Comparison of ENCODE assay signal across 9 cellular contexts in the genomic region with DNA sequence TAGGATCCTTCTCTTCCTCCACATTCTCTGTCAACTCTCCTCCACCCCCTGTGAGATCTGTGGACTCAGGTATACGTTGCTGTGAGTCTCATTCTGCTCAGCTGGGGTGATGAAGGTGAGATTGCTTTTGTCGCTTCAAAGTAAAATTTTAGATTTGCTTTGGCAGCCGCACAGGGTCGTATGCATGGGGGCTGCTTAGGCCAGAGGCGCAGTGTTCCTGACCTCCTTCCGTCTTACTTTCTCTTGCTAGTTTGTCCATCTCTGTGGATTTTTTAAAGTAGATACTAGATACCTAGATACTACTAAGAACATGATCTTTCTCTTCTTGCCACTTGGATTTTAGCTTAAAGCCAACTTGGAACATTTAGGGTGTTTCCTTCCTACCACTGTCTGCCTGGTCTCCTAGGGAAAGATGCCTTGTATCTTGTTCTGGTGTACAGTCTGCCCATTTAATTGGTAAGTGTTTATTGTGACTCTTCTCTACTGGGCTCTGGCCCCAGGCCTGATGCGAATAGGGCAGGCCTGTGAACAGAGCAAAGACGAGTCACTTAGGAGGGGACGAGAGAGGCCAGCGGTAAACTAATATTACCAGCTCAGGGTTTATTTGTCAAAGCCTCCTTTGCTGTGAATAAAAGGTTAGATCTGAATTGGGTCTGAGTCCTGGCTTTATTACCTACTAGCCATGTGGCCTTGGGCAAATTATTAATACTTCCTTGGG. TPM values are rescaled to one million over a fixed set of nuclear protein-coding genes. Genes with fewer than 3 reads are reported as not detected.
DNase-seq lines count a peak whose midpoint lies in the region; ATAC-seq and TF ChIP-seq lines count a peak whose summit lies in the region.
"Had no signal": no experiment of that assay in that cellular context is flagged by ENCODE, and none has a peak within 500 bp of the region (broad histone marks: within the 10 kb centered on the region; RNA-seq: fewer than 3 reads in every experiment).

No MANE protein-coding gene starts in this region.

- H3K4me1 ChIP-seq in IMR-90 (ENCODE audit: control insufficient read depth, insufficient read depth, low read length) (peaks cover 30% of the 10 kb centered on the region), colonic mucosa (peaks cover 26% of the 10 kb centered on the region), spleen (peaks cover 43 to 100% (median 90%) of the 10 kb centered on the region in 6 donors), trophoblast cell (ENCODE audit: control insufficient read depth in 1 of 2, insufficient read depth in 2 of 2, low read length in 2 of 2) (peaks cover 9 to 13% of the 10 kb centered on the region in 2 experiments)

- peaks cover 1% of the 10 kb centered on the region for H3K79me2 ChIP-seq in trophoblast cell (ENCODE audit: control insufficient read depth, insufficient read depth, low read length, poor library complexity)

- no peak overlapping the region for H3K14ac ChIP-seq in IMR-90 (replicated peaks; ENCODE audit: low read depth, low read length)
- H3K14ac ChIP-seq in trophoblast cell (ENCODE audit: low read length): no peak overlapping the region

- H3K27ac ChIP-seq in IMR-90 (ENCODE audit: insufficient read depth, low read length) (no peak overlapping the region), colonic mucosa (peak overlapping the region; percentile 1), spleen (peak overlapping the region; percentile 37 to 87 (median 72)), trophoblast cell (ENCODE audit: low read depth, low read length) (no peak overlapping the region)

- no peaks in the 10 kb centered on the region for H3K9me3 ChIP-seq in IMR-90 (ENCODE audit: control insufficient read depth, insufficient read depth, low read length)
- no peaks in the 10 kb centered on the region for H3K9me3 ChIP-seq in colonic mucosa
- no peaks in the 10 kb centered on the region for H3K9me3 ChIP-seq in spleen
- no peaks in the 10 kb centered on the region for H3K9me3 ChIP-seq in trophoblast cell (ENCODE audit: insufficient read depth, low read depth, low read length)

- H3K79me1 ChIP-seq in IMR-90 (ENCODE audit: low read depth in 1 of 2, low read length in 2 of 2) (peaks cover 29 to 86% of the 10 kb centered on the region in 2 experiments), trophoblast cell (ENCODE audit: low read length) (no peaks in the 10 kb centered on the region)

- dilution Hi-C loops in IMR-90 (cut with HindIII; ENCODE audit: low sequenced_read_pairs, unreplicated experiment): no loop called here

- H2AK5ac ChIP-seq in IMR-90 (ENCODE audit: low read depth, low read length) (no peak overlapping the region), trophoblast cell (ENCODE audit: low read length) (no peak overlapping the region)

- no peak overlapping the region for H4K8ac ChIP-seq in IMR-90 (ENCODE audit: low read depth in 2 of 2, low read length in 2 of 2)
- no peak overlapping the region for H4K8ac ChIP-seq in trophoblast cell (ENCODE audit: low read depth, low read length)

- H3K36me3 ChIP-seq in IMR-90 (ENCODE audit: control insufficient read depth, insufficient read depth, low read length) (no peaks in the 10 kb centered on the region), colonic mucosa (no peaks in the 10 kb centered on the region), spleen (no peaks in the 10 kb centered on the region), trophoblast cell (ENCODE audit: control insufficient read depth in 1 of 2, insufficient read depth in 2 of 2, low read length in 2 of 2) (no peaks in the 10 kb centered on the region)

- H4K5ac ChIP-seq in IMR-90 (ENCODE audit: low read depth, low read length): no peak overlapping the region

- no peak overlapping the region for H3K4me2 ChIP-seq in IMR-90 (ENCODE audit: low read depth, low read length)
- no peak overlapping the region for H3K4me2 ChIP-seq in trophoblast cell (ENCODE audit: low read length)

- no peak overlapping the region for H2BK120ac ChIP-seq in IMR-90 (ENCODE audit: low read depth, low read length)
- H2BK120ac ChIP-seq in trophoblast cell (ENCODE audit: insufficient read depth, low read length, poor library complexity): no peak overlapping the region

- no peak overlapping the region for H3K9ac ChIP-seq in IMR-90 (ENCODE audit: low read depth, low read length)
- no peak overlapping the region for H3K9ac ChIP-seq in colonic mucosa (ENCODE audit: low read depth in 2 of 2, low read length in 2 of 2)
- H3K9ac ChIP-seq in trophoblast cell (ENCODE audit: low read length): no peak overlapping the region

- no peak overlapping the region for H3K4me3 ChIP-seq in IMR-90 (ENCODE audit: insufficient read depth, low read depth, low read length)
- no peak overlapping the region for H3K4me3 ChIP-seq in colonic mucosa
- H3K4me3 ChIP-seq in spleen: peak overlapping the region in 1 of 8 donors; percentile 12
- no peak overlapping the region for H3K4me3 ChIP-seq in trophoblast cell (ENCODE audit: low read depth, low read length)

- ATAC-seq in IMR-90 (ENCODE audit: low read depth) (no peak), GM18870 (IDR thresholded peaks at IDR 0.05; ENCODE audit: unreplicated experiment) (no peak)

- H3K56ac ChIP-seq in IMR-90 (ENCODE audit: extremely low read depth, insufficient read depth, low read length): no peak overlapping the region

- no peak overlapping the region for H2AFZ ChIP-seq in IMR-90 (replicated peaks; ENCODE audit: low read length, poor library complexity)
- no peak overlapping the region for H2AFZ ChIP-seq in trophoblast cell (ENCODE audit: insufficient read depth, low read length, poor library complexity)

- peak overlapping the region; percentile 77 for H3K27ac Mint-ChIP-seq in activated CD4-positive, alpha-beta T cell treated with anti-CD3 and anti-CD28 coated beads, Interleukin-2, amount 10 ng/mL, durations not matched to agents 24 days and 14 days

- H4K91ac ChIP-seq in IMR-90 (ENCODE audit: insufficient read depth, low read depth, low read length): no peak overlapping the region
- H4K91ac ChIP-seq in trophoblast cell (ENCODE audit: low read depth, low read length): no peak overlapping the region

- no peak overlapping the region for H4K12ac ChIP-seq in trophoblast cell (ENCODE audit: low read depth, low read length)

- TF ChIP-seq RAD21 in IMR-90 (IDR thresholded peaks at IDR 0.05; ENCODE audit: low read length): no peak

- H3K27me3 ChIP-seq in IMR-90 (ENCODE audit: control insufficient read depth, insufficient read depth, low read length): no peaks in the 10 kb centered on the region
- no peaks in the 10 kb centered on the region for H3K27me3 ChIP-seq in colonic mucosa
- H3K27me3 ChIP-seq in spleen (replicated peaks in 1 of 7): no peaks in the 10 kb centered on the region
- no peaks in the 10 kb centered on the region for H3K27me3 ChIP-seq in trophoblast cell (ENCODE audit: insufficient read depth, low read length)

- no peak overlapping the region for H3K18ac ChIP-seq in IMR-90 (ENCODE audit: low read depth, low read length)
- H3K18ac ChIP-seq in trophoblast cell (ENCODE audit: low read length): no peak overlapping the region

- H3K27me3 Mint-ChIP-seq in activated CD4-positive, alpha-beta T cell treated with anti-CD3 and anti-CD28 coated beads, Interleukin-2, amount 10 ng/mL, durations not matched to agents 24 days and 14 days: no peaks in the 10 kb centered on the region

- TF ChIP-seq CTCF in IMR-90 (conservative IDR thresholded peaks at IDR 0.05; ENCODE audit: low read depth, low read length): no peak
- no peak for TF ChIP-seq CTCF in colonic mucosa (IDR thresholded peaks at IDR 0.05)
- TF ChIP-seq CTCF in spleen (IDR thresholded peaks at IDR 0.05 in 8 of 11, conservative IDR thresholded peaks at IDR 0.05 in 3 of 11): no peak

- POLR2A ChIA-PET in IMR-90 (lab: Charles Lee; ENCODE audit: unreplicated experiment): no interaction called here

- peaks cover 4% of the 10 kb centered on the region for H3K36me3 Mint-ChIP-seq in activated CD4-positive, alpha-beta T cell treated with anti-CD3 and anti-CD28 coated beads, Interleukin-2, amount 10 ng/mL, durations not matched to agents 24 days and 14 days (ENCODE audit: low read depth)

- H3K4me1 Mint-ChIP-seq in activated CD4-positive, alpha-beta T cell treated with anti-CD3 and anti-CD28 coated beads, Interleukin-2, amount 10 ng/mL, durations not matched to agents 24 days and 14 days: peaks cover 68% of the 10 kb centered on the region

- BruUV-seq in IMR-90 (replicated peaks; lab: Mats Ljungman, UMichigan): no TSS peak

- H4K20me1 ChIP-seq in IMR-90 (ENCODE audit: insufficient read depth, low read length): peaks cover 97% of the 10 kb centered on the region

- peak overlapping the region; percentile 27 for H3K4me3 Mint-ChIP-seq in activated CD4-positive, alpha-beta T cell treated with anti-CD3 and anti-CD28 coated beads, Interleukin-2, amount 10 ng/mL, durations not matched to agents 24 days and 14 days

- H3K9me1 ChIP-seq in IMR-90 (ENCODE audit: insufficient read depth, low read length): peaks cover 48% of the 10 kb centered on the region

- H3K9me3 Mint-ChIP-seq in activated CD4-positive, alpha-beta T cell treated with anti-CD3 and anti-CD28 coated beads, Interleukin-2, amount 10 ng/mL, durations not matched to agents 24 days and 14 days: no peaks in the 10 kb centered on the region

- no peak for TF ChIP-seq POLR2A in IMR-90 (IDR thresholded peaks at IDR 0.05; ENCODE audit: low read depth, low read length)
- no peak for TF ChIP-seq POLR2A in spleen (IDR thresholded peaks at IDR 0.05)

- no peak overlapping the region for H2BK12ac ChIP-seq in trophoblast cell (ENCODE audit: low read length)

- H2BK5ac ChIP-seq in IMR-90 (ENCODE audit: low read depth, low read length, poor library complexity, severe bottlenecking) (no peak overlapping the region), trophoblast cell (ENCODE audit: low read depth, low read length, poor library complexity) (no peak overlapping the region)

- no peak overlapping the region for H2AK9ac ChIP-seq in IMR-90 (replicated peaks; ENCODE audit: low read depth, low read length, poor library complexity)

- no peak for DNase-seq in activated CD4-positive, alpha-beta T cell treated with anti-CD3 and anti-CD28 coated beads, Interleukin-2, amount 10 ng/mL, durations not matched to agents 24 days and 14 days
- no peak for DNase-seq in activated CD4-positive, alpha-beta T cell treated with anti-CD3 and anti-CD28 coated beads, Interleukin-2, amount 50 U/mL, for 1 hour
- DNase-seq in IMR-90 (peak; percentile 53), colonic mucosa (no peak), spleen (peak; percentile 48), iPS-NIHi11 (ENCODE audit: low spot score) (no peak), trophoblast cell (no peak)
- DNase-seq: NCI-H1694 treated with DMSO at 0.1 percent for 48 hours had no signal

- H2BK20ac ChIP-seq in IMR-90 (ENCODE audit: low read depth, low read length): no peak overlapping the region

- no peak overlapping the region for H2BK15ac ChIP-seq in IMR-90 (ENCODE audit: low read depth, low read length)

- no CpG with 5 or more reads among the region's 10 CpGs for WGBS in IMR-90 (ENCODE audit: extremely low coverage in 2 of 2, insufficient read length in 1 of 2), 2 experiments
- WGBS in spleen, 5 donors: 78 to 88% (median 83%) methylated on average over 10 of the region's 10 CpGs
- WGBS in trophoblast cell (ENCODE audit: extremely low coverage, insufficient coverage, insufficient read length): no CpG with 5 or more reads among the region's 10 CpGs

- in situ Hi-C loops in IMR-90 (cut with MboI; ENCODE audit: low sequenced_read_pairs): no loop called here

- no peak overlapping the region for H3K4ac ChIP-seq in IMR-90 (ENCODE audit: low read depth, low read length)
- H3K4ac ChIP-seq in trophoblast cell (ENCODE audit: low read depth, low read length): no peak overlapping the region

- H3K23ac ChIP-seq in IMR-90 (ENCODE audit: low read depth, low read length) (no peak overlapping the region), trophoblast cell (ENCODE audit: low read length) (no peak overlapping the region)

- intact Hi-C loops in activated CD4-positive, alpha-beta T cell treated with anti-CD3 and anti-CD28 coated beads, Interleukin-2, amount 10 ng/mL, durations not matched to agents 24 days and 14 days (cut with micrococcal nuclease): loop anchor here (1.0 to 5.0 kb wide), 3 partner anchors 8 to 34 kb away; partner anchors contain the start of gene MAPKAPK2
- intact Hi-C loops in IMR-90 (cut with micrococcal nuclease): no loop called here
- intact Hi-C loops in colonic mucosa (cut with DNase I): no loop called here
- intact Hi-C loops in spleen (cut with DNase I; ENCODE audit: low total_unique reads): no loop called here

- CTCF ChIA-PET in IMR-90 (lab: Yijun Ruan, JAX): interaction anchor here (1.3 kb wide), 1 partner anchor 11 kb away, joined by 3 read pairs; no protein-coding TSS in a partner anchor

RNA-seq across cellular contexts. Expression of gene MAPKAPK2, which starts 32.0 kb away (rescaled TPM):
- total RNA-seq in activated CD4-positive, alpha-beta T cell treated with anti-CD3 and anti-CD28 coated beads, Interleukin-2, amount 10 ng/mL, durations not matched to agents 24 days and 14 days: 95.1 and 97.4 TPM in 2 replicates
- total RNA-seq in IMR-90 (2012; rRNA removed) (50.8 and 56.5 TPM in 2 replicates), colonic mucosa (10 to 100 TPM; 61.4 to 71.1 TPM), spleen (100 to 1,000 TPM in 5 of 7 donors, 10 to 100 TPM in 2; 82.0 to 129 (median 104) TPM)
- polyA plus RNA-seq in IMR-90 (2012; rRNA removed) (60.7 and 66.4 TPM in 2 replicates), spleen (10 to 100 TPM; 42.2 to 68.1 (median 53.4) TPM)
- polyA plus RNA-seq in IMR-90 (2012; cell fraction: cytosol; rRNA removed): 42.3 and 56.1 TPM in 2 replicates
- 86.1 and 91.5 TPM in 2 replicates for polyA plus RNA-seq in IMR-90 (2012; cell fraction: nucleus; rRNA removed; ENCODE audit: low replicate concordance)
- 41.7 and 41.9 TPM in 2 replicates for polyA plus RNA-seq in trophoblast cell (2013)

RNA-seq across cellular contexts. Expression of gene IL19, which starts 53.9 kb away (rescaled TPM):
- not detected in 2 replicates for total RNA-seq in activated CD4-positive, alpha-beta T cell treated with anti-CD3 and anti-CD28 coated beads, Interleukin-2, amount 10 ng/mL, durations not matched to agents 24 days and 14 days
- total RNA-seq in IMR-90 (2012; rRNA removed) (not detected in 2 replicates), colonic mucosa (under 1 TPM in 1 of 2 donors, not detected in 1; 0.40 TPM), spleen (1 to 10 TPM in 1 of 7 donors, not detected in 6; 2.2 TPM)
- polyA plus RNA-seq in IMR-90 (2012; rRNA removed) (not detected in 2 replicates), spleen (under 1 TPM in 2 of 3 donors, not detected in 1; 0.09 to 0.12 TPM)
- polyA plus RNA-seq in IMR-90 (2012; cell fraction: cytosol; rRNA removed): not detected in 2 replicates
- not detected in 2 replicates for polyA plus RNA-seq in IMR-90 (2012; cell fraction: nucleus; rRNA removed; ENCODE audit: low replicate concordance)
- not detected in 2 replicates for polyA plus RNA-seq in trophoblast cell (2013)

RNA-seq across cellular contexts. Expression of gene IL10, which starts 55.6 kb away (rescaled TPM):
- total RNA-seq in activated CD4-positive, alpha-beta T cell treated with anti-CD3 and anti-CD28 coated beads, Interleukin-2, amount 10 ng/mL, durations not matched to agents 24 days and 14 days: 3.4 TPM in 2 replicates
- total RNA-seq in IMR-90 (2012; rRNA removed): not detected in 2 replicates
- not detected in 2 replicates for polyA plus RNA-seq in IMR-90 (2012; rRNA removed)
- polyA plus RNA-seq in IMR-90 (2012; cell fraction: cytosol; rRNA removed): not detected in 2 replicates
- polyA plus RNA-seq in IMR-90 (2012; cell fraction: nucleus; rRNA removed; ENCODE audit: low replicate concordance): not detected in 2 replicates
- total RNA-seq in colonic mucosa: under 1 TPM; 0.17 to 0.29 TPM
- 10 to 100 TPM in 1 of 7 donors, 1 to 10 TPM in 6; 3.0 to 23.2 (median 6.2) TPM for total RNA-seq in spleen
- 1 to 10 TPM; 3.8 to 5.7 (median 4.4) TPM for polyA plus RNA-seq in spleen
- not detected in 2 replicates for polyA plus RNA-seq in trophoblast cell (2013)

Comparison
In these comparisons a context has a peak if more than half of its experiments do, and no peak if none do; other contexts are left out.
1. DNase-seq: peak in IMR-90 (single experiment) and spleen (single experiment); none in activated CD4-positive, alpha-beta T cell treated with anti-CD3 and anti-CD28 coated beads, Interleukin-2, amount 10 ng/mL, durations not matched to agents 24 days and 14 days (single experiment), activated CD4-positive, alpha-beta T cell treated with anti-CD3 and anti-CD28 coated beads, Interleukin-2, amount 50 U/mL, for 1 hour (single experiment), colonic mucosa (single experiment), iPS-NIHi11 (single experiment) and trophoblast cell (0 of 2).
2. H3K27ac ChIP-seq: peak in colonic mucosa (single experiment) and spleen (8 of 8); none in IMR-90 (single experiment) and trophoblast cell (single experiment).